In genomic region chr15:58331903-58332675, GRCh38 we compare ENCODE assay signal across 8 cellular contexts.
DNase-seq lines count a peak whose midpoint lies in the region; ATAC-seq lines count a peak whose summit lies in the region.

No MANE protein-coding gene starts in this region.

- peak; percentile 92 to 94 for DNase-seq in NCI-H446 (lab: John Stamatoyannopoulos, UW)
- DNase-seq in activated CD4-positive, alpha-beta T cell treated with anti-CD3 and anti-CD28 coated beads for 1 hour, result peak; percentile 74
- DNase-seq in cerebellar cortex (ENCODE audit: low spot score), result peak; percentile 44
- peak; percentile 99 for DNase-seq in kidney glomerular epithelial cell (lab: John Stamatoyannopoulos, UW)
- peak; percentile 92 to 93 for DNase-seq in stimulated activated CD4-positive, alpha-beta T cell treated with anti-CD3 and anti-CD28 coated beads, Interleukin-15, amount 100 ng/mL, for 48 hours (ENCODE audit: low read depth in 2 of 2)

- ATAC-seq in GM18511 (IDR thresholded peaks at IDR 0.05; ENCODE audit: unreplicated experiment) (peak; percentile 91), HG03108 (IDR thresholded peaks at IDR 0.05; ENCODE audit: unreplicated experiment) (peak; percentile 79), HG03025 (IDR thresholded peaks at IDR 0.05; ENCODE audit: low FRiP score, unreplicated experiment) (no peak)

Comparison
In these comparisons a context has a peak if more than half of its experiments do, and no peak if none do; other contexts are left out.
1. DNase-seq: peak in every context shown above with its lines; median percentile 99 in kidney glomerular epithelial cell; 93 in NCI-H446; 92 in stimulated activated CD4-positive, alpha-beta T cell treated with anti-CD3 and anti-CD28 coated beads, Interleukin-15, amount 100 ng/mL, for 48 hours; 74 in activated CD4-positive, alpha-beta T cell treated with anti-CD3 and anti-CD28 coated beads for 1 hour; 44 in cerebellar cortex.